In genomic region chr12:60196366-60196765, GRCh38 we compare ENCODE assay signal across 25 cellular contexts.
A peak's percentile ranks its signal among the peaks of the same experiment; 100 is the strongest.
DNase-seq lines count a peak whose midpoint lies in the region; ATAC-seq and TF ChIP-seq lines count a peak whose summit lies in the region.
"Had no signal": no experiment of that assay in that cellular context is flagged by ENCODE, and none has a peak within 500 bp of the region (broad histone marks: within the 10 kb centered on the region; RNA-seq: fewer than 3 reads in every experiment).

No MANE protein-coding gene starts in this region.

- H3K27me3 ChIP-seq in IMR-90 (ENCODE audit: control insufficient read depth, insufficient read depth, low read length): no peaks in the 10 kb centered on the region
- no peaks in the 10 kb centered on the region for H3K27me3 ChIP-seq in lower lobe of right lung (ENCODE audit: low read depth)
- H3K27me3 ChIP-seq: BLaER1 treated with 17β-estradiol and CSF1 and Interleukin-3, amounts not matched to agents 10 nM and 100 nM had no signal

- H2BK20ac ChIP-seq in IMR-90 (ENCODE audit: low read depth, low read length): peak overlapping the region; percentile 63; the same call in 1 of the 2 replicates

- H3K27ac Mint-ChIP-seq in Calu3 (ENCODE audit: unreplicated experiment): peak overlapping the region; percentile 80
- H3K27ac Mint-ChIP-seq: B cell; CD4-positive, alpha-beta T cell; CD8-positive, alpha-beta T cell had no signal

- POLR2A ChIA-PET in IMR-90 (lab: Charles Lee; ENCODE audit: unreplicated experiment): no interaction called here

- H3K14ac ChIP-seq in IMR-90 (replicated peaks; ENCODE audit: low read depth, low read length): no peak overlapping the region

- H3K18ac ChIP-seq in IMR-90 (ENCODE audit: low read depth, low read length): no peak overlapping the region

- peak overlapping the region; percentile 94; the same call in 1 of the 3 replicates for H2BK15ac ChIP-seq in IMR-90 (ENCODE audit: low read depth, low read length)

- ATAC-seq in IMR-90 (ENCODE audit: low read depth): no peak
- no peak for ATAC-seq in lower lobe of right lung
- ATAC-seq: A549; CD8-positive, alpha-beta T cell; GM12878 had no signal

- H3K36me3 ChIP-seq in IMR-90 (ENCODE audit: control insufficient read depth, insufficient read depth, low read length) (no peaks in the 10 kb centered on the region), lower lobe of right lung (no peaks in the 10 kb centered on the region)
- H3K36me3 ChIP-seq: BLaER1 treated with 17β-estradiol and CSF1 and Interleukin-3, amounts not matched to agents 10 nM and 100 nM had no signal

- no peak overlapping the region for H2AFZ ChIP-seq in IMR-90 (replicated peaks; ENCODE audit: low read length, poor library complexity)

- H2BK120ac ChIP-seq in IMR-90 (ENCODE audit: low read depth, low read length): no peak overlapping the region; the same call in 1 of the 2 replicates

- no peak overlapping the region for H3K4me3 Mint-ChIP-seq in Calu3 (ENCODE audit: low read depth, unreplicated experiment)
- H3K4me3 Mint-ChIP-seq: B cell; CD4-positive, alpha-beta T cell; CD8-positive, alpha-beta T cell had no signal

- dilution Hi-C loops in IMR-90 (cut with HindIII; ENCODE audit: low sequenced_read_pairs, unreplicated experiment): no loop called here

- H4K91ac ChIP-seq in IMR-90 (ENCODE audit: insufficient read depth, low read depth, low read length): peak overlapping the region; percentile 76; the same call in 1 of the 2 replicates

- no peaks in the 10 kb centered on the region for H3K27me3 Mint-ChIP-seq in Calu3 (ENCODE audit: unreplicated experiment)
- H3K27me3 Mint-ChIP-seq: B cell; CD4-positive, alpha-beta T cell had no signal

- H3K9me3 Mint-ChIP-seq in Calu3 (ENCODE audit: low read depth, unreplicated experiment): no peaks in the 10 kb centered on the region
- H3K9me3 Mint-ChIP-seq: CD4-positive, alpha-beta T cell had no signal

- no peaks in the 10 kb centered on the region for H4K20me1 ChIP-seq in IMR-90 (ENCODE audit: insufficient read depth, low read length)
- H4K20me1 ChIP-seq: BLaER1 treated with 17β-estradiol and CSF1 and Interleukin-3, amounts not matched to agents 10 nM and 100 nM had no signal

- no TSS peak for BruUV-seq in Calu3 (replicated peaks; lab: Mats Ljungman, UMichigan)
- BruUV-seq in IMR-90 (replicated peaks; lab: Mats Ljungman, UMichigan): no TSS peak

- peak overlapping the region; percentile 78 for H2AK5ac ChIP-seq in IMR-90 (ENCODE audit: low read depth, low read length)

- no peak for TF ChIP-seq POLR2A in IMR-90 (IDR thresholded peaks at IDR 0.05; ENCODE audit: low read depth, low read length)

- no peak overlapping the region for H3K9ac ChIP-seq in IMR-90 (ENCODE audit: low read depth, low read length)
- H3K9ac ChIP-seq: BLaER1 treated with 17β-estradiol and CSF1 and Interleukin-3, amounts not matched to agents 10 nM and 100 nM had no signal

- intact Hi-C loops in Calu3 (cut with micrococcal nuclease; ENCODE audit: unreplicated experiment): loop anchor here (10.0 kb wide), 1 partner anchor 222 kb away; no protein-coding TSS in a partner anchor
- intact Hi-C loops in IMR-90 (cut with micrococcal nuclease): no loop called here
- intact Hi-C loops in lower lobe of right lung (cut with DNase I): no loop called here

- H3K9me3 ChIP-seq in IMR-90 (ENCODE audit: control insufficient read depth, insufficient read depth, low read length) (no peaks in the 10 kb centered on the region), lower lobe of right lung (no peaks in the 10 kb centered on the region)
- H3K9me3 ChIP-seq: A549; BLaER1 treated with 17β-estradiol and CSF1 and Interleukin-3, amounts not matched to agents 10 nM and 100 nM; Caco-2 had no signal

- H3K27ac ChIP-seq in IMR-90 (ENCODE audit: insufficient read depth, low read length) (no peak overlapping the region), lower lobe of right lung (no peak overlapping the region)
- H3K27ac ChIP-seq: 22Rv1; BLaER1 treated with 17β-estradiol and CSF1 and Interleukin-3, amounts not matched to agents 10 nM and 100 nM; C4-2B had no signal

- TF ChIP-seq CTCF in Calu3 (IDR thresholded peaks at IDR 0.05; ENCODE audit: unreplicated experiment) (no peak), IMR-90 (conservative IDR thresholded peaks at IDR 0.05; ENCODE audit: low read depth, low read length) (no peak), lower lobe of right lung (IDR thresholded peaks at IDR 0.05) (no peak)

- H4K5ac ChIP-seq in IMR-90 (ENCODE audit: low read depth, low read length): no peak overlapping the region

- no peaks in the 10 kb centered on the region; the same call in 1 of the 2 replicates for H3K9me1 ChIP-seq in IMR-90 (ENCODE audit: insufficient read depth, low read length)

- no peak overlapping the region for H3K23ac ChIP-seq in IMR-90 (ENCODE audit: low read depth, low read length)

- H3K79me1 ChIP-seq in IMR-90 (ENCODE audit: low read depth in 1 of 2, low read length in 2 of 2): no peaks in the 10 kb centered on the region

- H3K36me3 Mint-ChIP-seq in Calu3 (ENCODE audit: insufficient read depth, unreplicated experiment): no peaks in the 10 kb centered on the region
- H3K36me3 Mint-ChIP-seq: CD8-positive, alpha-beta T cell had no signal

- no peak overlapping the region for H3K4ac ChIP-seq in IMR-90 (ENCODE audit: low read depth, low read length)

- CTCF ChIA-PET in Calu3 (lab: Charles Lee): no interaction called here
- CTCF ChIA-PET in IMR-90 (lab: Yijun Ruan, JAX): no interaction called here

- no peak overlapping the region for H3K4me2 ChIP-seq in IMR-90 (ENCODE audit: low read depth, low read length)
- H3K4me2 ChIP-seq: BLaER1 treated with 17β-estradiol and CSF1 and Interleukin-3, amounts not matched to agents 10 nM and 100 nM had no signal

- no peak overlapping the region for H2BK5ac ChIP-seq in IMR-90 (ENCODE audit: low read depth, low read length, poor library complexity, severe bottlenecking)

- DNase-seq in Calu3: no peak
- DNase-seq in IMR-90: no peak
- peak; percentile 1 for DNase-seq in RPMI7951 (ENCODE audit: low read depth)
- DNase-seq in lower lobe of right lung: peak; percentile 20
- no peak for DNase-seq in activated gamma-delta T cell (lab: John Stamatoyannopoulos, UW)
- DNase-seq in activated CD8-positive, alpha-beta memory T cell treated with anti-CD3 and anti-CD28 coated beads, Interleukin-2, amount 50 U/mL, for 4 hours: no peak
- no peak for DNase-seq in stimulated activated CD4-positive, alpha-beta T cell treated with anti-CD3 and anti-CD28 coated beads, Interleukin-2, amount 100 ng/mL, for 48 hours
- no peak for DNase-seq in LoVo (ENCODE audit: low spot score)
- DNase-seq: AML-193; Caco-2; CD4-positive, alpha-beta T cell; CD8-positive, alpha-beta T cell; DMS 273 treated with DMSO at 0.1 percent for 48 hours; DMS153; DMS53; DMS79; DND-41; EL; GDM1 had no signal

- 98% methylated on average over 5 of the region's 10 CpGs; no CpG with 5 or more reads in 1 of the 2 experiments for WGBS in IMR-90 (ENCODE audit: extremely low coverage in 2 of 2, insufficient read length in 1 of 2), 2 experiments

- no peak for TF ChIP-seq RAD21 in IMR-90 (IDR thresholded peaks at IDR 0.05; ENCODE audit: low read length)

- no peak overlapping the region for H2AK9ac ChIP-seq in IMR-90 (replicated peaks; ENCODE audit: low read depth, low read length, poor library complexity)

- no peak overlapping the region for H4K8ac ChIP-seq in IMR-90 (ENCODE audit: low read depth in 2 of 2, low read length in 2 of 2)

- H3K4me3 ChIP-seq in IMR-90 (ENCODE audit: insufficient read depth, low read depth, low read length): no peak overlapping the region
- no peak overlapping the region for H3K4me3 ChIP-seq in lower lobe of right lung
- H3K4me3 ChIP-seq: A549; BLaER1 treated with 17β-estradiol and CSF1 and Interleukin-3, amounts not matched to agents 10 nM and 100 nM; GM12878 had no signal

- H3K4me1 Mint-ChIP-seq in Calu3 (ENCODE audit: low read depth, unreplicated experiment): peaks cover 34% of the 10 kb centered on the region
- H3K4me1 Mint-ChIP-seq: B cell had no signal

- in situ Hi-C loops in IMR-90 (cut with MboI; ENCODE audit: low sequenced_read_pairs): no loop called here

- H3K4me1 ChIP-seq in IMR-90 (ENCODE audit: control insufficient read depth, insufficient read depth, low read length) (peaks cover 4% of the 10 kb centered on the region; the same call in 1 of the 2 replicates), lower lobe of right lung (no peaks in the 10 kb centered on the region)
- H3K4me1 ChIP-seq: BLaER1 treated with 17β-estradiol and CSF1 and Interleukin-3, amounts not matched to agents 10 nM and 100 nM; Caco-2 had no signal

- no peak overlapping the region for H3K56ac ChIP-seq in IMR-90 (ENCODE audit: extremely low read depth, insufficient read depth, low read length)

TF ChIP-seq in IMR-90, 13 proteins besides CTCF, POLR2A, EP300 and RAD21:
- TF ChIP-seq MAZ (IDR thresholded peaks at IDR 0.05; ENCODE audit: borderline replicate concordance, low read depth, low read length) (no peak), FOS (IDR thresholded peaks at IDR 0.05; ENCODE audit: low read depth, low read length) (no peak), BHLHE40 (IDR thresholded peaks at IDR 0.05; ENCODE audit: low read depth, low read length) (no peak), RFX5 (IDR thresholded peaks at IDR 0.05; ENCODE audit: low read depth, low read length) (no peak), NFE2L2 (IDR thresholded peaks at IDR 0.05; ENCODE audit: low read depth, low read length) (no peak)

Comparison
In these comparisons a context has a peak if more than half of its experiments do, and no peak if none do; other contexts are left out.
1. DNase-seq: peak in RPMI7951 (single experiment) and lower lobe of right lung (single experiment); none in Calu3 (single experiment), IMR-90 (single experiment), activated gamma-delta T cell (single experiment), activated CD8-positive, alpha-beta memory T cell treated with anti-CD3 and anti-CD28 coated beads, Interleukin-2, amount 50 U/mL, for 4 hours (single experiment), stimulated activated CD4-positive, alpha-beta T cell treated with anti-CD3 and anti-CD28 coated beads, Interleukin-2, amount 100 ng/mL, for 48 hours (0 of 2) and LoVo (single experiment).